19 cellular contexts compared by ENCODE assay signal in genomic region chr3:29936766-29937165, GRCh38.
DNase-seq lines count a peak whose midpoint lies in the region; ATAC-seq, FAIRE-seq and TF ChIP-seq lines count a peak whose summit lies in the region.
"Had no signal": no experiment of that assay in that cellular context is flagged by ENCODE, and none has a peak within 500 bp of the region (broad histone marks: within the 10 kb centered on the region; RNA-seq: fewer than 3 reads in every experiment).

No MANE protein-coding gene starts in this region.

- no peak for TF ChIP-seq POLR2A in GM12878 (IDR thresholded peaks at IDR 0.05; ENCODE audit: low read depth, low read length)

- in situ Hi-C loops in GM12878 (cut with MboI): no loop called here

- H3K27me3 ChIP-seq in GM12878 (replicated peaks in 1 of 2; ENCODE audit: control insufficient read depth in 2 of 2, insufficient read depth in 2 of 2, low read length in 1 of 2) (no peaks in the 10 kb centered on the region; a peak in 1 of 4 replicates), right cardiac atrium (ENCODE audit: control insufficient read depth, insufficient read depth) (no peaks in the 10 kb centered on the region)
- H3K27me3 ChIP-seq: SJSA1 had no signal

- no peak for DNase-seq in GM12878 (ENCODE audit: low read depth, low spot score)
- DNase-seq in mucosa of descending colon: no peak
- DNase-seq in stimulated activated naive CD4-positive, alpha-beta T cell (lab: John Stamatoyannopoulos, UW): no peak
- DNase-seq in right cardiac atrium: no peak
- DNase-seq in RPMI8226: no peak
- DNase-seq: ACHN, AML-193, COR-L47, DMS153, GOT3, MV-4-11, NCI-H1417, NCI-H2029, NCI-H2171, NCI-H748 treated with DMSO at 0.1 percent for 48 hours had no signal

- H3K9ac ChIP-seq in GM12878 (ENCODE audit: control insufficient read depth, insufficient read depth, low read length): no peak overlapping the region

- no peak overlapping the region for H2AFZ ChIP-seq in GM12878 (ENCODE audit: control insufficient read depth, low read depth, low read length)

- no peaks in the 10 kb centered on the region for H4K20me1 ChIP-seq in GM12878 (ENCODE audit: control insufficient read depth, insufficient read depth)

- no peak overlapping the region for H3K4me2 ChIP-seq in GM12878 (ENCODE audit: control insufficient read depth, insufficient read depth)

- intact Hi-C loops in GM12878 (cut with micrococcal nuclease; ENCODE audit: unreplicated experiment) (no loop called here), mucosa of descending colon (cut with DNase I, micrococcal nuclease) (no loop called here), right cardiac atrium (cut with DNase I) (no loop called here)

- TF ChIP-seq CTCF in GM12878 (IDR thresholded peaks at IDR 0.05 in 2 of 3, conservative IDR thresholded peaks at IDR 0.05 in 1 of 3; ENCODE audit: control insufficient read depth in 2 of 3, extremely low read depth in 1 of 3, insufficient read depth in 1 of 3, low read depth in 3 of 3, low read length in 3 of 3) (no peak), mucosa of descending colon (IDR thresholded peaks at IDR 0.05) (no peak)

- no peaks in the 10 kb centered on the region for H3K36me3 ChIP-seq in GM12878 (ENCODE audit: control insufficient read depth in 2 of 2, insufficient read depth in 2 of 2, low read length in 1 of 2)
- no peaks in the 10 kb centered on the region for H3K36me3 ChIP-seq in mucosa of descending colon (ENCODE audit: low read depth)
- H3K36me3 ChIP-seq: SJSA1 had no signal

- no peak for FAIRE-seq in GM12878 (lab: Jason Lieb, UNC)

- peak; percentile 48 for ATAC-seq in GM18502 (IDR thresholded peaks at IDR 0.05; ENCODE audit: poor library complexity, unreplicated experiment)
- peak; percentile 47 for ATAC-seq in GM21381 (IDR thresholded peaks at IDR 0.05; ENCODE audit: unreplicated experiment)
- peak; percentile 41 for ATAC-seq in HG02852 (IDR thresholded peaks at IDR 0.05; ENCODE audit: unreplicated experiment)
- ATAC-seq in GM12878: peak; percentile 84
- no peak for ATAC-seq in mucosa of descending colon
- ATAC-seq in right cardiac atrium: no peak

- SMC1A ChIA-PET in GM12878 (lab: Charles Lee; ENCODE audit: uncharacterized antibody, unreplicated experiment): interaction anchor here (0.8 kb wide), 1 partner anchor 10 kb away, joined by 3 read pairs; no protein-coding TSS in a partner anchor

- H3K27ac ChIP-seq in GM12878 (ENCODE audit: control insufficient read depth, insufficient read depth) (no peak overlapping the region), right cardiac atrium (ENCODE audit: low read length) (no peak overlapping the region)
- H3K27ac ChIP-seq: SJSA1 had no signal

- H3K9me3 ChIP-seq in GM12878 (replicated peaks; ENCODE audit: control insufficient read depth, insufficient read depth, low read length) (no peaks in the 10 kb centered on the region), mucosa of descending colon (no peaks in the 10 kb centered on the region), right cardiac atrium (ENCODE audit: control insufficient read depth, low read length) (no peaks in the 10 kb centered on the region)
- H3K9me3 ChIP-seq: SJSA1 had no signal

- POLR2A ChIA-PET in GM12878 (lab: Charles Lee): no interaction called here

- BruUV-seq in GM12878 (replicated peaks; lab: Mats Ljungman, UMichigan): no TSS peak

- no peaks in the 10 kb centered on the region for H3K79me2 ChIP-seq in GM12878 (ENCODE audit: control insufficient read depth, insufficient read depth, low read length)

- 50% methylated on average over 2 of the region's 2 CpGs for WGBS in GM12878 (ENCODE audit: insufficient coverage, insufficient replicate concordance, low lambda C conversion rate, missing lambda C conversion rate)
- 95% methylated on average over 2 of the region's 2 CpGs for WGBS in right cardiac atrium

- H3K4me3 ChIP-seq in GM12878 (no peak overlapping the region), mucosa of descending colon (no peak overlapping the region), right cardiac atrium (ENCODE audit: low read length) (no peak overlapping the region)
- H3K4me3 ChIP-seq: SJSA1 had no signal

- RAD21 ChIA-PET in GM12878 (lab: Charles Lee; ENCODE audit: unreplicated experiment): no interaction called here

- peaks cover 4% of the 10 kb centered on the region; the same call in 1 of the 2 replicates for H3K4me1 ChIP-seq in GM12878 (ENCODE audit: control insufficient read depth, insufficient read depth, low read length)
- H3K4me1 ChIP-seq in mucosa of descending colon (ENCODE audit: low read depth): peaks cover 4% of the 10 kb centered on the region
- no peaks in the 10 kb centered on the region for H3K4me1 ChIP-seq in right cardiac atrium (ENCODE audit: control insufficient read depth, insufficient read depth, low read length)

- CTCF ChIA-PET in GM12878 (lab: Yijun Ruan, JAX): no interaction called here

- no peak for TF ChIP-seq RAD21 in GM12878 (IDR thresholded peaks at IDR 0.05; ENCODE audit: insufficient read depth, low read depth, low read length)

- TF ChIP-seq EP300 in GM12878 (IDR thresholded peaks at IDR 0.05; ENCODE audit: borderline replicate concordance in 1 of 2, control insufficient read depth in 1 of 2, low read depth in 2 of 2, low read length in 2 of 2): no peak

TF ChIP-seq in GM12878, 131 proteins besides CTCF, POLR2A, EP300 and RAD21:
- TF ChIP-seq ATF2 (IDR thresholded peaks at IDR 0.05; ENCODE audit: low read length): no peak
- TF ChIP-seq, protein P1, sequence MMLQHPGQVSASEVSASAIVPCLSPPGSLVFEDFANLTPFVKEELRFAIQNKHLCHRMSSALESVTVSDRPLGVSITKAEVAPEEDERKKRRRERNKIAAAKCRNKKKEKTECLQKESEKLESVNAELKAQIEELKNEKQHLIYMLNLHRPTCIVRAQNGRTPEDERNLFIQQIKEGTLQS (IDR thresholded peaks at IDR 0.05; ENCODE audit: borderline replicate concordance, extremely low read depth, low read depth, low read length): no peak
- TF ChIP-seq BHLHE40 (IDR thresholded peaks at IDR 0.05; ENCODE audit: borderline replicate concordance in 1 of 2, low read depth in 2 of 2, low read length in 1 of 2): peak; percentile 48 to 71; a peak in 3 of 4 replicates
- 0 out of 2 replicates have a peak, but pooled peaks have one; percentile 23 for TF ChIP-seq RELB (IDR thresholded peaks at IDR 0.05; ENCODE audit: low read depth)
- TF ChIP-seq RAD51 (IDR thresholded peaks at IDR 0.05): peak; percentile 19; the same call in 1 of the 2 replicates

Comparison
In these comparisons a context has a peak if more than half of its experiments do, and no peak if none do; other contexts are left out.
1. ATAC-seq: peak in GM18502 (single experiment), GM21381 (single experiment), HG02852 (single experiment) and GM12878 (single experiment); none in mucosa of descending colon (single experiment) and right cardiac atrium (0 of 2).